ENCODE assay signal across 8 cellular contexts in the genomic region with DNA sequence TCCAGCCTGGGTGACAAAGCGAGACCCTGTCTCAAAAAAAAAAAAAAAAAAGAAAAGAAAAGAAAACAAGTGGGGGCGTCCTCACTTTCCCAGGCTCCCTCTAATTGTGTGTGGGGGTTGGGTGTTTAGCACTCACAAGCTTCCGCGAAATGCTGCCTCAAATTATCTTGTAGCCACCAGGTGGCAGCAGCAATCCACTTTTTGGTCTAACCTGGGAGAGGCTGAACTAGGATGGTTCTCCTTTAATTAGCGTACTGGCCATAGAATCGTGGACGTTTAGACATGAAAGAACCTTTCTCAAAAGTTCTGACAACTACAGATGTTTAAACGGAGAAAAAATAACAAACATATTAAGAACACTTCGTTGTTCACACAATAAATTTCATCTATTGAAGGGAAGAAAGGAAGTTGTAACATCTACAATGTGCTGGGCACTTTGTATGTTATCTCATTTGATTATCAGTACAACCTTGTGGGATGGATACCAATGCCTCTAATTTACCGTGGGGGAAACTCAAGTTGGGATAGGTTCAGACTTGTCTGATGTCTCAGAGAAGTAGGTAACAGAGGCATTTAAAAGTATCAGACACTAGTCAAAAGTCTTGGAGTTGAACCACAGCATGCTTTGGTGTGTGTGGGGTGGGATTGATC.
DNase-seq lines count a peak whose midpoint lies in the region; ATAC-seq and TF ChIP-seq lines count a peak whose summit lies in the region.

No MANE protein-coding gene starts in this region.

- no peaks in the 10 kb centered on the region for H3K9me3 Mint-ChIP-seq in activated B cell treated with CpG ODN at 0.5 μM for 24 hours

- H3K4me3 Mint-ChIP-seq in activated B cell treated with CpG ODN at 0.5 μM for 24 hours, result no peak overlapping the region

- DNase-seq in BE2C (peak; percentile 85), NCI-H2227 (lab: John Stamatoyannopoulos, UW; ENCODE audit: unreplicated experiment) (peak; percentile 95), activated B cell treated with CpG ODN at 0.5 μM for 24 hours (peak; percentile 63), kidney epithelial cell (ENCODE audit: low read depth) (no peak)
- DNase-seq in central memory CD4-positive, alpha-beta T cell, result peak; percentile 59
- peak; percentile 86 to 88 for DNase-seq in stimulated activated CD4-positive, alpha-beta T cell treated with anti-CD3 and anti-CD28 coated beads, Interleukin-2, amount 100 ng/mL, for 24 hours

- no peak overlapping the region for H3K27ac Mint-ChIP-seq in activated B cell treated with CpG ODN at 0.5 μM for 24 hours

- TF ChIP-seq CTCF in BE2C (IDR thresholded peaks at IDR 0.05; ENCODE audit: low read depth, low read length) (peak; percentile 83), activated B cell treated with CpG ODN at 0.5 μM for 24 hours (IDR thresholded peaks at IDR 0.05) (peak; percentile 43), kidney epithelial cell (IDR thresholded peaks at IDR 0.05; ENCODE audit: insufficient read depth, low read length, poor library complexity, severe bottlenecking) (peak; percentile 64)

- no peaks in the 10 kb centered on the region for H3K36me3 Mint-ChIP-seq in activated B cell treated with CpG ODN at 0.5 μM for 24 hours (ENCODE audit: low read depth)

- POLR2A ChIA-PET in activated B cell treated with CpG ODN at 0.5 μM for 24 hours (lab: Charles Lee), result interaction anchor here (0.6 kb wide), 1 partner anchor 247 kb away, joined by 3 read pairs; no protein-coding TSS in a partner anchor

- H3K36me3 ChIP-seq in BE2C, result no peaks in the 10 kb centered on the region
- no peaks in the 10 kb centered on the region for H3K36me3 ChIP-seq in kidney epithelial cell (ENCODE audit: control insufficient read depth, insufficient read depth, low read length)

- peaks cover 3% of the 10 kb centered on the region for H3K4me1 Mint-ChIP-seq in activated B cell treated with CpG ODN at 0.5 μM for 24 hours

- H3K4me3 ChIP-seq in BE2C (ENCODE audit: low read depth, low read length) (no peak overlapping the region), kidney epithelial cell (ENCODE audit: low read depth, low read length) (no peak overlapping the region)

- CTCF ChIA-PET in activated B cell treated with CpG ODN at 0.5 μM for 24 hours (lab: Charles Lee), result interaction anchor here (0.7 to 9.6 kb wide), 13 partner anchors 9 to 1685 kb away, joined by 3 to 171 read pairs (median 6); no protein-coding TSS in a partner anchor

- peaks cover 5% of the 10 kb centered on the region for H3K27me3 Mint-ChIP-seq in activated B cell treated with CpG ODN at 0.5 μM for 24 hours

- H3K4me1 ChIP-seq in BE2C, result peaks cover 7% of the 10 kb centered on the region; the same call in 1 of the 2 replicates

- no peaks in the 10 kb centered on the region for H3K9me3 ChIP-seq in BE2C

- H3K27me3 ChIP-seq in BE2C (no peaks in the 10 kb centered on the region), kidney epithelial cell (ENCODE audit: control insufficient read depth, insufficient read depth, low read length) (no peaks in the 10 kb centered on the region)

- intact Hi-C loops in activated B cell treated with CpG ODN at 0.5 μM for 24 hours (cut with micrococcal nuclease), result loop anchor here (1.0 to 5.0 kb wide), 3 partner anchors 257 to 732 kb away; no protein-coding TSS in a partner anchor

- peak; percentile 98 for ATAC-seq in GM19035 (IDR thresholded peaks at IDR 0.05; ENCODE audit: unreplicated experiment)
- peak; percentile 95 for ATAC-seq in HG03159 (IDR thresholded peaks at IDR 0.05; ENCODE audit: unreplicated experiment)
- peak; percentile 94 for ATAC-seq in activated B cell treated with CpG ODN at 0.5 μM for 24 hours (ENCODE audit: low read depth)
